9 cellular contexts compared by ENCODE assay signal in the genomic region with DNA sequence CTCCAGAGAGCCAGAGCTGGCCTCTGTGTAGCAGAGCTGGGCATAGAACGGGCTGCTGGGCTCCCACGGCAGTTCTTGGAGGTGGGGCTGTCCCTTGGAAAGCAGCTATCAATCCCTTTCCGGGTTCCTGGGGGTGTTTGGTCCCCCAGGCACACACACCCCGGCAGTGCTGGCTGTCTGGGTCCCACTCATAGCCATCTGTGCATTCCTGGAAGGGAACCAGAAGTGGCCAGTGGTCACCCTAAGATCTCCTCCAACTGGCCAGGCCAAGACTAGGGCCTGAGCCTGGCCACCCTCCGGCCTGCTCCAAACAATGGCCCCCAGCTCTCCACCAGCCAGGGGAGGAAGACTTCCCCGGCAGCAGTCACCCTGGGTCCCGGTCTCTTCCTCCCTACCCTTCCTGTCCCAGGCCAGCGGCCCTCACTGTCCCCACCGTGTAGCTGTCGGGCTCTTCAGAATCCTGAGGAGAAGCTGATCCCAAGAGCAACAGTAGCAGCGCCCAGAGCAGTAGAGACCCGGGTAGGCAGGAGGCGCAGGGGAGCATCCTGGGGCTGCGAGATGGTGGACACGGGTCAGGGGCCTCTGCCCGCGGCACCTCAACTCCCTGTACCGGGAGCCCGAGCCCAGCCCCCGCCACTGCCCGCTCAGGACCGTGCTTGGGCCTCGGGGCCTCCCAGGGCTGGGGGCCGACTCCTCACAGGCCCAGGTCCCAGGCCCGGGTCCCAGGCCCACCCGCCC. TPM values are rescaled to one million over a fixed set of nuclear protein-coding genes. Genes with fewer than 3 reads are reported as not detected.
A peak's percentile ranks its signal among the peaks of the same experiment; 100 is the strongest.
DNase-seq lines count a peak whose midpoint lies in the region; ATAC-seq lines count a peak whose summit lies in the region.
"Had no signal": no experiment of that assay in that cellular context is flagged by ENCODE, and none has a peak within 500 bp of the region (broad histone marks: within the 10 kb centered on the region; RNA-seq: fewer than 3 reads in every experiment).

No MANE protein-coding gene starts in this region.

- peaks cover 41% of the 10 kb centered on the region for H3K36me3 ChIP-seq in NT2/D1 (ENCODE audit: insufficient read depth, insufficient read length, low read length)
- peaks cover 0 to 3% (median 0%) of the 10 kb centered on the region in 3 experiments for H3K36me3 ChIP-seq in naive thymus-derived CD4-positive, alpha-beta T cell (ENCODE audit: control insufficient read depth in 2 of 3, insufficient read depth in 3 of 3, low read length in 3 of 3)

- in situ Hi-C loops in ACHN (cut with HindIII; ENCODE audit: low pct_ligation_motif_present, low pct_unique_long_range_greater_than_20kb, low sequenced_read_pairs), result no loop called here

- H3K9me3 ChIP-seq in NT2/D1 (ENCODE audit: insufficient read depth, low read length), result no peaks in the 10 kb centered on the region
- no peaks in the 10 kb centered on the region for H3K9me3 ChIP-seq in naive thymus-derived CD4-positive, alpha-beta T cell (ENCODE audit: control insufficient read depth in 2 of 3, low read length in 3 of 3)

- H3K9ac ChIP-seq in NT2/D1 (ENCODE audit: insufficient read length, low read depth), result peak overlapping the region; percentile 68

- no peaks in the 10 kb centered on the region for H3K9me3 Mint-ChIP-seq in naive thymus-derived CD4-positive, alpha-beta T cell

- no peak for ATAC-seq in naive thymus-derived CD4-positive, alpha-beta T cell
- no peak for ATAC-seq in GM21447 (IDR thresholded peaks at IDR 0.05; ENCODE audit: unreplicated experiment)

- H3K4me3 Mint-ChIP-seq in naive thymus-derived CD4-positive, alpha-beta T cell, result peak overlapping the region in 9 of 10 donors; percentile 14 to 68 (median 29)

- peaks cover 0 to 3% (median 0%) of the 10 kb centered on the region in 5 donors for H3K27me3 Mint-ChIP-seq in naive thymus-derived CD4-positive, alpha-beta T cell

- H3K27ac Mint-ChIP-seq in naive thymus-derived CD4-positive, alpha-beta T cell, result peak overlapping the region in 4 of 9 donors; percentile 31 to 49 (median 42)

- H3K4me3 ChIP-seq in NT2/D1 (ENCODE audit: insufficient read length, low read depth), result peak overlapping the region; percentile 64
- H3K4me3 ChIP-seq in naive thymus-derived CD4-positive, alpha-beta T cell (ENCODE audit: low read length), result no peak overlapping the region

- DNase-seq in ACHN, result peak; percentile 40
- DNase-seq in NT2/D1 (ENCODE audit: low read depth, low spot score), result no peak
- no peak for DNase-seq in epithelial cell of prostate (ENCODE audit: low read depth, low spot score)
- no peak for DNase-seq in naive thymus-derived CD4-positive, alpha-beta T cell
- no peak for DNase-seq in globus pallidus (ENCODE audit: low spot score)
- no peak for DNase-seq in COLO829 (ENCODE audit: low spot score)
- no peak for DNase-seq in COLO668 (lab: John Stamatoyannopoulos, UW; ENCODE audit: unreplicated experiment)
- DNase-seq: NCI-H1436 treated with DMSO at 0.1 percent for 48 hours had no signal

- no peaks in the 10 kb centered on the region for H3K27me3 ChIP-seq in NT2/D1 (ENCODE audit: insufficient read depth, insufficient read length)
- no peaks in the 10 kb centered on the region for H3K27me3 ChIP-seq in naive thymus-derived CD4-positive, alpha-beta T cell (ENCODE audit: control insufficient read depth in 2 of 2, insufficient read depth in 2 of 2, low read length in 2 of 2)

- peaks cover 0 to 5% (median 0%) of the 10 kb centered on the region in 5 donors for H3K36me3 Mint-ChIP-seq in naive thymus-derived CD4-positive, alpha-beta T cell

- POLR2A ChIA-PET in naive thymus-derived CD4-positive, alpha-beta T cell (lab: Charles Lee), result interaction anchor here (0.9 to 4.8 kb wide), 6 partner anchors 10 to 130 kb away, joined by 3 to 109 read pairs (median 4); a partner anchor contains a TSS

- peaks cover 11 to 26% (median 16%) of the 10 kb centered on the region in 7 donors for H3K4me1 Mint-ChIP-seq in naive thymus-derived CD4-positive, alpha-beta T cell

- CTCF ChIA-PET in naive thymus-derived CD4-positive, alpha-beta T cell (lab: Charles Lee), result interaction anchor here (0.8 to 4.7 kb wide), 3 partner anchors 12 to 255 kb away, joined by 3 to 38 read pairs (median 30); a partner anchor contains a TSS

- peak overlapping the region; percentile 35 for H3K27ac ChIP-seq in epithelial cell of prostate
- H3K27ac ChIP-seq in naive thymus-derived CD4-positive, alpha-beta T cell (ENCODE audit: low read depth, low read length), result no peak overlapping the region

- intact Hi-C loops in naive thymus-derived CD4-positive, alpha-beta T cell (cut with micrococcal nuclease), result loop anchor here (2.0 to 5.0 kb wide), 3 partner anchors 13 to 970 kb away; a partner anchor contains a TSS

- H3K4me1 ChIP-seq in NT2/D1 (ENCODE audit: insufficient read depth, insufficient read length), result peaks cover 21% of the 10 kb centered on the region
- H3K4me1 ChIP-seq in naive thymus-derived CD4-positive, alpha-beta T cell (ENCODE audit: control insufficient read depth in 2 of 2, insufficient read depth in 2 of 2, low read length in 2 of 2), result peaks cover 10 to 19% of the 10 kb centered on the region in 2 donors

RNA-seq across cellular contexts. Expression of a gene that starts 0.6 kb away (rescaled TPM):
- 10 to 100 TPM in 3 of 5 experiments, 1 to 10 TPM in 2; 5.9 to 16.0 (median 12.7) TPM for total RNA-seq in naive thymus-derived CD4-positive, alpha-beta T cell
- polyA plus RNA-seq in naive thymus-derived CD4-positive, alpha-beta T cell, result under 1 TPM; 0.40 to 0.60 TPM

RNA-seq across cellular contexts. Expression of a gene that starts 7.7 kb away (rescaled TPM):
- 100 to 1,000 TPM in 1 of 5 experiments, 10 to 100 TPM in 4; 24.9 to 148 (median 29.3) TPM for total RNA-seq in naive thymus-derived CD4-positive, alpha-beta T cell
- 10 to 100 TPM; 31.7 to 58.7 TPM for polyA plus RNA-seq in naive thymus-derived CD4-positive, alpha-beta T cell

RNA-seq across cellular contexts. Expression of a gene that starts 11.7 kb away (rescaled TPM):
- 100 to 1,000 TPM in 2 of 5 experiments, 10 to 100 TPM in 3; 51.8 to 117 (median 97.7) TPM for total RNA-seq in naive thymus-derived CD4-positive, alpha-beta T cell
- polyA plus RNA-seq in naive thymus-derived CD4-positive, alpha-beta T cell, result 10 to 100 TPM; 18.3 to 33.0 TPM

RNA-seq across cellular contexts. Expression of a gene that starts 14.0 kb away (rescaled TPM):
- 1,000 to 10,000 TPM in 1 of 5 experiments, 100 to 1,000 TPM in 4; 403 to 1,550 (median 533) TPM for total RNA-seq in naive thymus-derived CD4-positive, alpha-beta T cell
- polyA plus RNA-seq in naive thymus-derived CD4-positive, alpha-beta T cell, result 1,000 to 10,000 TPM; 2,039 to 2,314 TPM

RNA-seq across cellular contexts. Expression of a gene that starts 16.3 kb away (rescaled TPM):
- total RNA-seq in naive thymus-derived CD4-positive, alpha-beta T cell, result 10 to 100 TPM; 25.9 to 72.1 (median 43.4) TPM
- 10 to 100 TPM; 60.0 to 78.3 TPM for polyA plus RNA-seq in naive thymus-derived CD4-positive, alpha-beta T cell
